ENCODE assay signal across 21 cellular contexts in genomic region chr1:9404117-9404516, GRCh38.
"Had no signal": no experiment of that assay in that cellular context is flagged by ENCODE, and none has a peak within 500 bp of the region (broad histone marks: within the 10 kb centered on the region; RNA-seq: fewer than 3 reads in every experiment).

No MANE protein-coding gene starts in this region.

- H3K27me3 ChIP-seq: right atrium auricular region, transverse colon, uterus had no signal

- H3K27ac Mint-ChIP-seq: activated naive CD8-positive, alpha-beta T cell treated with anti-CD3 and anti-CD28 coated beads, Interleukin-2, amount 10 ng/mL, durations not matched to agents 7 days and 5 days; activated T-cell treated with anti-CD3 and anti-CD28 coated beads, Interleukin-2, amount 50 U/mL, for 24 hours; activated T-helper 2 cell treated with anti-CD3 and anti-CD28 coated beads, Interferon-gamma antibody, Interleukin-2, Interleukin-4, amounts not matched to agents 10 μg/mL and 5 μg/mL and 100 μg/mL, durations not matched to agents 14 hours and 24 hours and 36 hours; naive thymus-derived CD4-positive, alpha-beta T cell; stimulated activated naive CD8-positive, alpha-beta T cell treated with anti-CD3 and anti-CD28 coated beads, Interleukin-15, Interleukin-2, amounts not matched to agents 100 ng/mL and 50 ng/mL, for 24 hours; T-cell; T-helper 2 cell treated with Interferon-gamma antibody and Interleukin-4, amounts not matched to agents 5 μg/mL and 100 μg/mL, for 36 hours had no signal

- H3K9me3 ChIP-seq: lower lobe of right lung, prostate gland, right atrium auricular region, transverse colon, uterus had no signal

- DNase-seq: activated CD4-positive, alpha-beta T cell treated with anti-CD3 and anti-CD28 coated beads for 1 hour; activated CD4-positive, alpha-beta T cell treated with anti-CD3 and anti-CD28 coated beads, Interleukin-2, amount 50 U/mL, for 1 hour; activated naive CD4-positive, alpha-beta T cell; activated naive CD8-positive, alpha-beta T cell treated with anti-CD3 and anti-CD28 coated beads, Interleukin-2, amount 10 ng/mL, durations not matched to agents 7 days and 5 days; activated T-cell treated with anti-CD3 and anti-CD28 coated beads, Interleukin-2, amount 50 U/mL, for 24 hours; amniotic stem cell; cortex of kidney; foreskin fibroblast; lower lobe of right lung; naive thymus-derived CD4-positive, alpha-beta T cell; stimulated activated CD4-positive, alpha-beta T cell treated with anti-CD3 and anti-CD28 coated beads, Interleukin-4, amount 100 ng/mL, for 24 hours; substantia nigra; T-cell; transverse colon; uterus had no signal

- H3K4me3 ChIP-seq: lower lobe of right lung, prostate gland, right atrium auricular region, transverse colon, uterus had no signal

- H3K27ac ChIP-seq: lower lobe of right lung, prostate gland, right atrium auricular region, transverse colon, uterus had no signal

- ATAC-seq: left lobe of liver; lower lobe of right lung; naive thymus-derived CD4-positive, alpha-beta T cell; T-cell had no signal

- H3K27me3 Mint-ChIP-seq: activated T-cell treated with anti-CD3 and anti-CD28 coated beads, Interleukin-2, amount 50 U/mL, for 24 hours; stimulated activated naive CD8-positive, alpha-beta T cell treated with anti-CD3 and anti-CD28 coated beads, Interleukin-15, Interleukin-2, amounts not matched to agents 100 ng/mL and 50 ng/mL, for 24 hours; T-cell had no signal

- H3K36me3 ChIP-seq: lower lobe of right lung, prostate gland, right atrium auricular region, transverse colon, uterus had no signal

- H3K4me3 Mint-ChIP-seq: activated naive CD8-positive, alpha-beta T cell treated with anti-CD3 and anti-CD28 coated beads, Interleukin-2, amount 10 ng/mL, durations not matched to agents 7 days and 5 days; activated T-cell treated with anti-CD3 and anti-CD28 coated beads, Interleukin-2, amount 50 U/mL, for 24 hours; naive thymus-derived CD4-positive, alpha-beta T cell; stimulated activated naive CD8-positive, alpha-beta T cell treated with anti-CD3 and anti-CD28 coated beads, Interleukin-15, Interleukin-2, amounts not matched to agents 100 ng/mL and 50 ng/mL, for 24 hours; T-cell; T-helper 2 cell treated with Interferon-gamma antibody and Interleukin-4, amounts not matched to agents 5 μg/mL and 100 μg/mL, for 36 hours had no signal

- H3K36me3 Mint-ChIP-seq: activated naive CD8-positive, alpha-beta T cell treated with anti-CD3 and anti-CD28 coated beads, Interleukin-2, amount 10 ng/mL, durations not matched to agents 7 days and 5 days; naive thymus-derived CD4-positive, alpha-beta T cell; T-cell had no signal

- H3K9me3 Mint-ChIP-seq: activated naive CD8-positive, alpha-beta T cell treated with anti-CD3 and anti-CD28 coated beads, Interleukin-2, amount 10 ng/mL, durations not matched to agents 7 days and 5 days; activated T-cell treated with anti-CD3 and anti-CD28 coated beads, Interleukin-2, amount 50 U/mL, for 24 hours; activated T-helper 2 cell treated with anti-CD3 and anti-CD28 coated beads, Interferon-gamma antibody, Interleukin-2, Interleukin-4, amounts not matched to agents 10 μg/mL and 5 μg/mL and 100 μg/mL, durations not matched to agents 14 hours and 24 hours and 36 hours; naive thymus-derived CD4-positive, alpha-beta T cell; stimulated activated naive CD8-positive, alpha-beta T cell treated with anti-CD3 and anti-CD28 coated beads, Interleukin-15, Interleukin-2, amounts not matched to agents 100 ng/mL and 50 ng/mL, for 24 hours; T-cell; T-helper 2 cell treated with Interferon-gamma antibody and Interleukin-4, amounts not matched to agents 5 μg/mL and 100 μg/mL, for 36 hours had no signal
